Comparison of ENCODE assay signal across 18 cellular contexts in genomic region chr5:15717002-15717401, GRCh38.
A peak's percentile ranks its signal among the peaks of the same experiment; 100 is the strongest.
DNase-seq lines count a peak whose midpoint lies in the region; ATAC-seq and TF ChIP-seq lines count a peak whose summit lies in the region.
"Had no signal": no experiment of that assay in that cellular context is flagged by ENCODE, and none has a peak within 500 bp of the region (broad histone marks: within the 10 kb centered on the region; RNA-seq: fewer than 3 reads in every experiment).

No MANE protein-coding gene starts in this region.

- no peak overlapping the region for H2AFZ ChIP-seq in PC-9

- no peak overlapping the region for H3K9ac ChIP-seq in adipocyte (ENCODE audit: low read length)

- H3K27ac ChIP-seq in PC-9, result no peak overlapping the region
- H3K27ac ChIP-seq: gastrocnemius medialis had no signal

- H3K9me3 ChIP-seq in adipocyte (ENCODE audit: control insufficient read depth, low read length) (no peaks in the 10 kb centered on the region), PC-9 (ENCODE audit: insufficient read depth, low read depth) (no peaks in the 10 kb centered on the region)
- H3K9me3 ChIP-seq: gastrocnemius medialis had no signal

- CTCF ChIA-PET in PC-9 (lab: Charles Lee), result no interaction called here

- no peaks in the 10 kb centered on the region for H3F3A ChIP-seq in PC-9 (ENCODE audit: insufficient read depth, low read depth)

- no peak for ATAC-seq in HG03139 (IDR thresholded peaks at IDR 0.05; ENCODE audit: unreplicated experiment)
- ATAC-seq: activated T-cell treated with anti-CD3 and anti-CD28 coated beads, Interleukin-2, amount 50 U/mL, for 72 hours; gastrocnemius medialis; stimulated activated naive CD8-positive, alpha-beta T cell treated with anti-CD3 and anti-CD28 coated beads, Interleukin-15, amount 100 ng/mL, for 72 hours had no signal

- intact Hi-C loops in PC-9 (cut with micrococcal nuclease; ENCODE audit: unreplicated experiment), result no loop called here

- H3K27me3 ChIP-seq in H7 (ENCODE audit: control insufficient read depth, insufficient read depth, low read length) (no peaks in the 10 kb centered on the region), adipocyte (replicated peaks; ENCODE audit: control insufficient read depth, insufficient read depth, low read length) (no peaks in the 10 kb centered on the region), PC-9 (ENCODE audit: insufficient read depth, low read depth) (peaks cover 18% of the 10 kb centered on the region; the same call in 1 of the 2 replicates)
- H3K27me3 ChIP-seq: dorsolateral prefrontal cortex, gastrocnemius medialis had no signal

- no peaks in the 10 kb centered on the region for H3K79me2 ChIP-seq in PC-9 (ENCODE audit: low read depth)

- H3K9me2 ChIP-seq in PC-9 (ENCODE audit: insufficient read depth), result no peaks in the 10 kb centered on the region

- POLR2A ChIA-PET in PC-9 (lab: Charles Lee; ENCODE audit: unreplicated experiment), result no interaction called here

- H3K4me2 ChIP-seq in PC-9, result no peak overlapping the region

- peaks cover 26% of the 10 kb centered on the region for H3K4me1 ChIP-seq in adipocyte (ENCODE audit: control insufficient read depth, insufficient read depth, low read length)
- H3K4me1 ChIP-seq in PC-9 (replicated peaks; ENCODE audit: insufficient read depth), result no peaks in the 10 kb centered on the region

- H4K20me1 ChIP-seq in PC-9 (ENCODE audit: insufficient read depth), result no peaks in the 10 kb centered on the region

- DNase-seq in H7 (peak; percentile 4), adipocyte (ENCODE audit: low read depth) (peak; percentile 39), fibroblast of peridontal ligament (ENCODE audit: extremely low read depth) (peak; percentile 13), retinal pigment epithelial cell (ENCODE audit: low read depth) (peak; percentile 33), PC-9 (no peak)
- no peak for DNase-seq in stimulated activated CD4-positive, alpha-beta T cell treated with anti-CD3 and anti-CD28 coated beads, Interleukin-4, amount 100 ng/mL, for 1 hour
- DNase-seq: activated CD4-positive, CD25-positive, alpha-beta regulatory T cell treated with anti-CD3 and anti-CD28 coated beads, Interleukin-2, amount 50 U/mL, for 72 hours; activated T-cell treated with anti-CD3 and anti-CD28 coated beads, Interleukin-2, amount 50 U/mL, for 72 hours; caudate nucleus; dorsolateral prefrontal cortex; gastrocnemius medialis; kidney glomerular epithelial cell; NCI-H2029 treated with DMSO at 0.1 percent for 48 hours; NCI-H510A; stimulated activated CD4-positive, alpha-beta T cell treated with anti-CD3 and anti-CD28 coated beads, Interleukin-2, amount 100 ng/mL, for 48 hours; stimulated activated naive CD8-positive, alpha-beta T cell treated with anti-CD3 and anti-CD28 coated beads, Interleukin-15, amount 100 ng/mL, for 72 hours; trophoblast cell had no signal

- TF ChIP-seq CTCF in retinal pigment epithelial cell (conservative IDR thresholded peaks at IDR 0.05; ENCODE audit: low read depth, low read length) (no peak), PC-9 (conservative IDR thresholded peaks at IDR 0.05) (no peak)

- H3K4me3 ChIP-seq in H7 (ENCODE audit: insufficient read depth, low read depth, low read length), result no peak overlapping the region
- no peak overlapping the region for H3K4me3 ChIP-seq in adipocyte (ENCODE audit: low read length)
- H3K4me3 ChIP-seq in retinal pigment epithelial cell (ENCODE audit: low read length), result no peak overlapping the region
- no peak overlapping the region for H3K4me3 ChIP-seq in PC-9
- H3K4me3 ChIP-seq: dorsolateral prefrontal cortex, gastrocnemius medialis had no signal

- no TSS peak for BruUV-seq in PC-9 (replicated peaks; lab: Mats Ljungman, UMichigan)

- H3K36me3 ChIP-seq in H7 (replicated peaks; ENCODE audit: control insufficient read depth, insufficient read depth, low read length), result no peaks in the 10 kb centered on the region
- no peaks in the 10 kb centered on the region for H3K36me3 ChIP-seq in adipocyte (ENCODE audit: control insufficient read depth, insufficient read depth, low read length, severe bottlenecking)
- H3K36me3 ChIP-seq in PC-9 (ENCODE audit: low read depth), result no peaks in the 10 kb centered on the region
- H3K36me3 ChIP-seq: gastrocnemius medialis had no signal

Comparison
In these comparisons a context has a peak if more than half of its experiments do, and no peak if none do; other contexts are left out.
1. DNase-seq: peak in H7 (single experiment), adipocyte (single experiment), fibroblast of peridontal ligament (single experiment) and retinal pigment epithelial cell (single experiment); none in stimulated activated CD4-positive, alpha-beta T cell treated with anti-CD3 and anti-CD28 coated beads, Interleukin-4, amount 100 ng/mL, for 1 hour (single experiment) and PC-9 (0 of 2).